In the genomic region with DNA sequence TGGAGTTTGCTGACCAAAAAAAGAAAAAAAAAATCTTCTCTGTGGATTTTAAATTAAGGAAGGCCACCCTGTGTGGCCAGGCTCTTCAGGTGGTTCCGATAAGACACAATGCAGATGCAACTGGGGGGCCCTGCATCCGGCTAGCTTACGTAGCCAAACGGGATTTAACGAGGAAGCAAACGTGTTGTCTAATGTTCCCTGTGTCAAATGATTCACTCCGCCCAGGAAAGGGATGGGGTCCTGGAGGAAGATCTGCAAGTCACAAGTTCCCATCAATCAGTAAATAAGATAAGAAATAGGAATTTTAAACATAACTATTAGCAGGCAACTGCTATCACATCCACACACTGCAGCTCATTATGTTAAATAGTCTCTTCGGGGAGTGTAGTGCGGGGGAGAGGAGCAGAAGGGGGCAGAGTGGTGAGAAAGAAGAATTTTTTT, we compare ENCODE assay signal across 19 cellular contexts.
DNase-seq lines count a peak whose midpoint lies in the region; ATAC-seq, FAIRE-seq and TF ChIP-seq lines count a peak whose summit lies in the region.
"Had no signal": no experiment of that assay in that cellular context is flagged by ENCODE, and none has a peak within 500 bp of the region (broad histone marks: within the 10 kb centered on the region; RNA-seq: fewer than 3 reads in every experiment).

No MANE protein-coding gene starts in this region.

- no peak for FAIRE-seq in frontal cortex (lab: Jason Lieb, UNC)
- FAIRE-seq: K562 had no signal

- peak; percentile 44 for DNase-seq in ELF-1 (ENCODE audit: low read depth, low spot score)
- DNase-seq in SK-N-MC (ENCODE audit: low read depth, low spot score), result no peak
- DNase-seq in glutamatergic neuron, result no peak
- DNase-seq in activated T-cell treated with anti-CD3 and anti-CD28 coated beads, Interleukin-2, amount 50 U/mL, for 72 hours, result no peak
- no peak for DNase-seq in frontal cortex (ENCODE audit: low spot score in 2 of 2)
- DNase-seq in activated T-cell treated with anti-CD3 and anti-CD28 coated beads, Interleukin-2, amount 50 U/mL, for 1 hour, result no peak
- DNase-seq: activated CD4-positive, alpha-beta T cell treated with anti-CD3 and anti-CD28 coated beads, Interleukin-2, amount 50 U/mL, for 1 hour; heart left ventricle; NCI-H1417 treated with DMSO at 0.1 percent for 48 hours; NCI-H446 treated with DMSO at 0.1 percent for 48 hours; SHP77 treated with DMSO at 0.1 percent for 48 hours had no signal

- no peak for ATAC-seq in GM18861 (IDR thresholded peaks at IDR 0.05; ENCODE audit: unreplicated experiment)
- ATAC-seq in activated T-cell treated with anti-CD3 and anti-CD28 coated beads, Interleukin-2, amount 50 U/mL, for 72 hours (replicated peaks in 1 of 2), result no peak

- TF ChIP-seq CTCF in glutamatergic neuron (IDR thresholded peaks at IDR 0.05; ENCODE audit: partially characterized antibody, unreplicated experiment), result no peak

- H3K4me1 Mint-ChIP-seq in glutamatergic neuron (ENCODE audit: low read depth, unreplicated experiment), result peaks cover 12% of the 10 kb centered on the region
- peaks cover 19% of the 10 kb centered on the region for H3K4me1 Mint-ChIP-seq in activated T-cell treated with anti-CD3 and anti-CD28 coated beads, Interleukin-2, amount 50 U/mL, for 72 hours (ENCODE audit: low read depth)
- H3K4me1 Mint-ChIP-seq: central memory CD8-positive, alpha-beta T cell had no signal

- H3K27me3 ChIP-seq in neuron (ENCODE audit: insufficient read depth, low read length), result no peaks in the 10 kb centered on the region
- H3K27me3 ChIP-seq: heart left ventricle had no signal

- H3K27ac Mint-ChIP-seq in glutamatergic neuron (ENCODE audit: unreplicated experiment), result peak overlapping the region; percentile 60
- no peak overlapping the region for H3K27ac Mint-ChIP-seq in activated T-cell treated with anti-CD3 and anti-CD28 coated beads, Interleukin-2, amount 50 U/mL, for 72 hours
- H3K27ac Mint-ChIP-seq: activated naive CD8-positive, alpha-beta T cell treated with anti-CD3 and anti-CD28 coated beads, Interleukin-2, amount 50 U/mL, for 24 hours had no signal

- peaks cover 45% of the 10 kb centered on the region for H3K4me1 ChIP-seq in neuron (ENCODE audit: insufficient read depth, low read length)
- H3K4me1 ChIP-seq: Caco-2, prostate gland had no signal

- peak overlapping the region; percentile 93 for H3K27ac ChIP-seq in SK-N-MC
- H3K27ac ChIP-seq: heart left ventricle, prostate gland had no signal

- H3K36me3 Mint-ChIP-seq in glutamatergic neuron (ENCODE audit: unreplicated experiment), result no peaks in the 10 kb centered on the region
- H3K36me3 Mint-ChIP-seq in activated T-cell treated with anti-CD3 and anti-CD28 coated beads, Interleukin-2, amount 50 U/mL, for 72 hours (ENCODE audit: insufficient read depth in 2 of 2), result no peaks in the 10 kb centered on the region

- H3K9me3 ChIP-seq in SK-N-MC (ENCODE audit: low read depth, low read length) (no peaks in the 10 kb centered on the region), neuron (ENCODE audit: low read length) (no peaks in the 10 kb centered on the region)
- H3K9me3 ChIP-seq: Caco-2, heart left ventricle, mucosa of descending colon, prostate gland had no signal

- H3K9me3 Mint-ChIP-seq in glutamatergic neuron (ENCODE audit: unreplicated experiment), result no peaks in the 10 kb centered on the region
- peaks cover 0 to 3% of the 10 kb centered on the region in 2 donors for H3K9me3 Mint-ChIP-seq in activated T-cell treated with anti-CD3 and anti-CD28 coated beads, Interleukin-2, amount 50 U/mL, for 72 hours
- H3K9me3 Mint-ChIP-seq: activated naive CD8-positive, alpha-beta T cell treated with anti-CD3 and anti-CD28 coated beads, Interleukin-2, amount 50 U/mL, for 24 hours had no signal

- peak overlapping the region; percentile 20 for H3K9ac ChIP-seq in SK-N-MC (ENCODE audit: insufficient read length)

- H3K27me3 Mint-ChIP-seq in glutamatergic neuron (ENCODE audit: unreplicated experiment), result no peaks in the 10 kb centered on the region
- H3K27me3 Mint-ChIP-seq in activated T-cell treated with anti-CD3 and anti-CD28 coated beads, Interleukin-2, amount 50 U/mL, for 72 hours (ENCODE audit: low read depth), result peaks cover 25% of the 10 kb centered on the region

- H2AFZ ChIP-seq in neuron (ENCODE audit: low read depth, low read length), result peak overlapping the region; percentile 74

- H3K4me3 Mint-ChIP-seq in glutamatergic neuron (ENCODE audit: unreplicated experiment), result peak overlapping the region; percentile 72
- no peak overlapping the region for H3K4me3 Mint-ChIP-seq in activated T-cell treated with anti-CD3 and anti-CD28 coated beads, Interleukin-2, amount 50 U/mL, for 72 hours
- H3K4me3 Mint-ChIP-seq: activated naive CD8-positive, alpha-beta T cell treated with anti-CD3 and anti-CD28 coated beads, Interleukin-2, amount 50 U/mL, for 24 hours; central memory CD8-positive, alpha-beta T cell had no signal

- H3K36me3 ChIP-seq in SK-N-MC (ENCODE audit: insufficient read depth, low read length) (no peaks in the 10 kb centered on the region), neuron (ENCODE audit: insufficient read depth, low read length) (no peaks in the 10 kb centered on the region)
- H3K36me3 ChIP-seq: heart left ventricle, prostate gland had no signal

- peak overlapping the region; percentile 72 for H3K4me3 ChIP-seq in SK-N-MC
- peak overlapping the region; percentile 39 for H3K4me3 ChIP-seq in neuron (ENCODE audit: low read length)
- H3K4me3 ChIP-seq: heart left ventricle, K562, mucosa of descending colon, prostate gland had no signal
